1 cellular context compared by ENCODE assay signal in the genomic region with DNA sequence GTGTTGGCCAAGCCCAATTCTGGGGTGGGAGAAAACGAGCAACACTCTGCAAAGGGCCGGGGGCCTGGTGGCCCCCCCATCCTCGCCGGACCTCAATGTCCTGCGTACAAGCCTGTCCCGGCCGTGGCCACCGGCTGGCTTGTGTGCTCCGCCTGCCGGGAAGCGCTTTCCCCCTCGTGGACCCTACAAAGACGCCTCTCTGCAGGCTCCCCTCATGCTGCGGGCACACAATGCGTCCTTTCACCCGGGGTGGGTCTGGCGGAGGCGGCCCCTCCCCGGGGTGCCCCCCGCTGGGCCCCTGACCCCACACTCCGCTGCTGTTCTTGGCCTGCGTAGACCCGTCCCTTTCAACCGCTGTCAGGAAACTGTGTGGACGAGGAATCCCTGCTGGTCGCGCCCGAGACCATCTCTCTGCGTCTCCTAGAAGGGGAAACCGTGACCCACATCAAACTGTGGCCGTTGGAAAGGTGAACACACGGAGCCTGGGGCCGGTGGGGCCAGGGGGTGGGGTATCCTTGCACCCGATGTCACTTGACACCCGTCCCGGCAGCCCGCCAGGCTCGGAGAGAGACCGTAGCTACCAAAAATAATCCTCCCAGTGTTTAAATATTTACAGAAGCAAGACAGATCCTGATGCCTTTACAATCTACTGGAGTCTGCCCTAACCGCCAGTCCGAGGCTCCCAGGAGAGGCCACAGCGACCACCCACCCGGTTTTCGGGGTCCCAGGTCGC.
A peak's percentile ranks its signal among the peaks of the same experiment; 100 is the strongest.
TF ChIP-seq lines count a peak whose summit lies in the region.

No MANE protein-coding gene starts in this region.

TF ChIP-seq in A549, 52 proteins besides CTCF, POLR2A, EP300 and RAD21 (continued from another document):
- peak in 1 of 2 experiments; percentile 71; a peak in 1 of 5 replicates for TF ChIP-seq JUN (IDR thresholded peaks at IDR 0.05)
- TF ChIP-seq PHF8 (IDR thresholded peaks at IDR 0.05; ENCODE audit: borderline replicate concordance, low read depth), result no peak
- no peak for TF ChIP-seq FOSB (CRISPR knock-in tag; IDR thresholded peaks at IDR 0.05)
- no peak for TF ChIP-seq HOXB5 (CRISPR knock-in tag; IDR thresholded peaks at IDR 0.05)
- no peak for TF ChIP-seq ESRRA (IDR thresholded peaks at IDR 0.05; ENCODE audit: borderline replicate concordance, low read length)
- TF ChIP-seq NFE2L2 (conservative IDR thresholded peaks at IDR 0.05; ENCODE audit: low read length), result no peak
- TF ChIP-seq HEYL (CRISPR knock-in tag; IDR thresholded peaks at IDR 0.05), result no peak
- TF ChIP-seq CBX8 (IDR thresholded peaks at IDR 0.05), result no peak
- TF ChIP-seq BHLHE40 (IDR thresholded peaks at IDR 0.05; ENCODE audit: low read depth, low read length), result no peak
- TF ChIP-seq, protein P1, sequence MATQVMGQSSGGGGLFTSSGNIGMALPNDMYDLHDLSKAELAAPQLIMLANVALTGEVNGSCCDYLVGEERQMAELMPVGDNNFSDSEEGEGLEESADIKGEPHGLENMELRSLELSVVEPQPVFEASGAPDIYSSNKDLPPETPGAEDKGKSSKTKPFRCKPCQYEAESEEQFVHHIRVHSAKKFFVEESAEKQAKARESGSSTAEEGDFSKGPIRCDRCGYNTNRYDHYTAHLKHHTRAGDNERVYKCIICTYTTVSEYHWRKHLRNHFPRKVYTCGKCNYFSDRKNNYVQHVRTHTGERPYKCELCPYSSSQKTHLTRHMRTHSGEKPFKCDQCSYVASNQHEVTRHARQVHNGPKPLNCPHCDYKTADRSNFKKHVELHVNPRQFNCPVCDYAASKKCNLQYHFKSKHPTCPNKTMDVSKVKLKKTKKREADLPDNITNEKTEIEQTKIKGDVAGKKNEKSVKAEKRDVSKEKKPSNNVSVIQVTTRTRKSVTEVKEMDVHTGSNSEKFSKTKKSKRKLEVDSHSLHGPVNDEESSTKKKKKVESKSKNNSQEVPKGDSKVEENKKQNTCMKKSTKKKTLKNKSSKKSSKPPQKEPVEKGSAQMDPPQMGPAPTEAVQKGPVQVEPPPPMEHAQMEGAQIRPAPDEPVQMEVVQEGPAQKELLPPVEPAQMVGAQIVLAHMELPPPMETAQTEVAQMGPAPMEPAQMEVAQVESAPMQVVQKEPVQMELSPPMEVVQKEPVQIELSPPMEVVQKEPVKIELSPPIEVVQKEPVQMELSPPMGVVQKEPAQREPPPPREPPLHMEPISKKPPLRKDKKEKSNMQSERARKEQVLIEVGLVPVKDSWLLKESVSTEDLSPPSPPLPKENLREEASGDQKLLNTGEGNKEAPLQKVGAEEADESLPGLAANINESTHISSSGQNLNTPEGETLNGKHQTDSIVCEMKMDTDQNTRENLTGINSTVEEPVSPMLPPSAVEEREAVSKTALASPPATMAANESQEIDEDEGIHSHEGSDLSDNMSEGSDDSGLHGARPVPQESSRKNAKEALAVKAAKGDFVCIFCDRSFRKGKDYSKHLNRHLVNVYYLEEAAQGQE (IDR thresholded peaks at IDR 0.05), result no peak
- TF ChIP-seq, protein P2, sequence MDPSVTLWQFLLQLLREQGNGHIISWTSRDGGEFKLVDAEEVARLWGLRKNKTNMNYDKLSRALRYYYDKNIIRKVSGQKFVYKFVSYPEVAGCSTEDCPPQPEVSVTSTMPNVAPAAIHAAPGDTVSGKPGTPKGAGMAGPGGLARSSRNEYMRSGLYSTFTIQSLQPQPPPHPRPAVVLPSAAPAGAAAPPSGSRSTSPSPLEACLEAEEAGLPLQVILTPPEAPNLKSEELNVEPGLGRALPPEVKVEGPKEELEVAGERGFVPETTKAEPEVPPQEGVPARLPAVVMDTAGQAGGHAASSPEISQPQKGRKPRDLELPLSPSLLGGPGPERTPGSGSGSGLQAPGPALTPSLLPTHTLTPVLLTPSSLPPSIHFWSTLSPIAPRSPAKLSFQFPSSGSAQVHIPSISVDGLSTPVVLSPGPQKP (IDR thresholded peaks at IDR 0.05; ENCODE audit: low read depth, low read length), result no peak
- TF ChIP-seq, protein P3, sequence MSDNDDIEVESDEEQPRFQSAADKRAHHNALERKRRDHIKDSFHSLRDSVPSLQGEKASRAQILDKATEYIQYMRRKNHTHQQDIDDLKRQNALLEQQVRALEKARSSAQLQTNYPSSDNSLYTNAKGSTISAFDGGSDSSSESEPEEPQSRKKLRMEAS (IDR thresholded peaks at IDR 0.05), result peak; percentile 31; the same call in 1 of the 2 replicates
- TF ChIP-seq KDM5A (IDR thresholded peaks at IDR 0.05), result no peak
- TF ChIP-seq KDM1A (IDR thresholded peaks at IDR 0.05; ENCODE audit: low read depth), result no peak
- no peak for TF ChIP-seq RNF2 (IDR thresholded peaks at IDR 0.05; ENCODE audit: borderline replicate concordance, low read depth)
- no peak for TF ChIP-seq FOSL2 (IDR thresholded peaks at IDR 0.05)
- TF ChIP-seq FOSL2 (CRISPR knock-in tag; IDR thresholded peaks at IDR 0.05), result no peak
- no peak for TF ChIP-seq MAZ (IDR thresholded peaks at IDR 0.05; ENCODE audit: borderline replicate concordance, low read depth, low read length)
- no peak for TF ChIP-seq SREBF2 (IDR thresholded peaks at IDR 0.05)
- TF ChIP-seq, protein P4, sequence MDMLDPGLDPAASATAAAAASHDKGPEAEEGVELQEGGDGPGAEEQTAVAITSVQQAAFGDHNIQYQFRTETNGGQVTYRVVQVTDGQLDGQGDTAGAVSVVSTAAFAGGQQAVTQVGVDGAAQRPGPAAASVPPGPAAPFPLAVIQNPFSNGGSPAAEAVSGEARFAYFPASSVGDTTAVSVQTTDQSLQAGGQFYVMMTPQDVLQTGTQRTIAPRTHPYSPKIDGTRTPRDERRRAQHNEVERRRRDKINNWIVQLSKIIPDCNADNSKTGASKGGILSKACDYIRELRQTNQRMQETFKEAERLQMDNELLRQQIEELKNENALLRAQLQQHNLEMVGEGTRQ (IDR thresholded peaks at IDR 0.05), result no peak
- TF ChIP-seq EHF (CRISPR knock-in tag; IDR thresholded peaks at IDR 0.05), result no peak
- no peak for TF ChIP-seq CBX2 (IDR thresholded peaks at IDR 0.05; ENCODE audit: borderline replicate concordance, low read depth)
- TF ChIP-seq, protein P5, sequence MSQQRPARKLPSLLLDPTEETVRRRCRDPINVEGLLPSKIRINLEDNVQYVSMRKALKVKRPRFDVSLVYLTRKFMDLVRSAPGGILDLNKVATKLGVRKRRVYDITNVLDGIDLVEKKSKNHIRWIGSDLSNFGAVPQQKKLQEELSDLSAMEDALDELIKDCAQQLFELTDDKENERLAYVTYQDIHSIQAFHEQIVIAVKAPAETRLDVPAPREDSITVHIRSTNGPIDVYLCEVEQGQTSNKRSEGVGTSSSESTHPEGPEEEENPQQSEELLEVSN (IDR thresholded peaks at IDR 0.05; ENCODE audit: borderline replicate concordance, low read depth), result peak; percentile 36; the same call in 1 of the 2 replicates
- TF ChIP-seq JUNB (IDR thresholded peaks at IDR 0.05), result no peak
- TF ChIP-seq, protein P6, sequence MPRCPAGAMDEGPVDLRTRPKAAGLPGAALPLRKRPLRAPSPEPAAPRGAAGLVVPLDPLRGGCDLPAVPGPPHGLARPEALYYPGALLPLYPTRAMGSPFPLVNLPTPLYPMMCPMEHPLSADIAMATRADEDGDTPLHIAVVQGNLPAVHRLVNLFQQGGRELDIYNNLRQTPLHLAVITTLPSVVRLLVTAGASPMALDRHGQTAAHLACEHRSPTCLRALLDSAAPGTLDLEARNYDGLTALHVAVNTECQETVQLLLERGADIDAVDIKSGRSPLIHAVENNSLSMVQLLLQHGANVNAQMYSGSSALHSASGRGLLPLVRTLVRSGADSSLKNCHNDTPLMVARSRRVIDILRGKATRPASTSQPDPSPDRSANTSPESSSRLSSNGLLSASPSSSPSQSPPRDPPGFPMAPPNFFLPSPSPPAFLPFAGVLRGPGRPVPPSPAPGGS (IDR thresholded peaks at IDR 0.05), result no peak
- TF ChIP-seq, protein P7, sequence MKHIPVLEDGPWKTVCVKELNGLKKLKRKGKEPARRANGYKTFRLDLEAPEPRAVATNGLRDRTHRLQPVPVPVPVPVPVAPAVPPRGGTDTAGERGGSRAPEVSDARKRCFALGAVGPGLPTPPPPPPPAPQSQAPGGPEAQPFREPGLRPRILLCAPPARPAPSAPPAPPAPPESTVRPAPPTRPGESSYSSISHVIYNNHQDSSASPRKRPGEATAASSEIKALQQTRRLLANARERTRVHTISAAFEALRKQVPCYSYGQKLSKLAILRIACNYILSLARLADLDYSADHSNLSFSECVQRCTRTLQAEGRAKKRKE (CRISPR knock-in tag; IDR thresholded peaks at IDR 0.05; ENCODE audit: low read depth), result no peak
- TF ChIP-seq, protein P8, sequence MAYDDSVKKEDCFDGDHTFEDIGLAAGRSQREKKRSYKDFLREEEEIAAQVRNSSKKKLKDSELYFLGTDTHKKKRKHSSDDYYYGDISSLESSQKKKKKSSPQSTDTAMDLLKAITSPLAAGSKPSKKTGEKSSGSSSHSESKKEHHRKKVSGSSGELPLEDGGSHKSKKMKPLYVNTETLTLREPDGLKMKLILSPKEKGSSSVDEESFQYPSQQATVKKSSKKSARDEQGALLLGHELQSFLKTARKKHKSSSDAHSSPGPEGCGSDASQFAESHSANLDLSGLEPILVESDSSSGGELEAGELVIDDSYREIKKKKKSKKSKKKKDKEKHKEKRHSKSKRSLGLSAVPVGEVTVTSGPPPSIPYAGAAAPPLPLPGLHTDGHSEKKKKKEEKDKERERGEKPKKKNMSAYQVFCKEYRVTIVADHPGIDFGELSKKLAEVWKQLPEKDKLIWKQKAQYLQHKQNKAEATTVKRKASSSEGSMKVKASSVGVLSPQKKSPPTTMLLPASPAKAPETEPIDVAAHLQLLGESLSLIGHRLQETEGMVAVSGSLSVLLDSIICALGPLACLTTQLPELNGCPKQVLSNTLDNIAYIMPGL (CRISPR knock-in tag; IDR thresholded peaks at IDR 0.05; ENCODE audit: borderline replicate concordance), result no peak
- no peak for TF ChIP-seq TP53 (CRISPR knock-in tag; IDR thresholded peaks at IDR 0.05)
- no peak for TF ChIP-seq HDAC2 (IDR thresholded peaks at IDR 0.05)
- TF ChIP-seq, protein P9, sequence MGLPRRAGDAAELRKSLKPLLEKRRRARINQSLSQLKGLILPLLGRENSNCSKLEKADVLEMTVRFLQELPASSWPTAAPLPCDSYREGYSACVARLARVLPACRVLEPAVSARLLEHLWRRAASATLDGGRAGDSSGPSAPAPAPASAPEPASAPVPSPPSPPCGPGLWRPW (IDR thresholded peaks at IDR 0.05), result no peak
- TF ChIP-seq FOXS1 (CRISPR knock-in tag; IDR thresholded peaks at IDR 0.05), result no peak
